17 cellular contexts compared by ENCODE assay signal in genomic region chr19:39007096-39007495, GRCh38. TPM values are rescaled to one million over a fixed set of nuclear protein-coding genes. Genes with fewer than 3 reads are reported as not detected.
A peak's percentile ranks its signal among the peaks of the same experiment; 100 is the strongest.
DNase-seq lines count a peak whose midpoint lies in the region; ATAC-seq, FAIRE-seq and TF ChIP-seq lines count a peak whose summit lies in the region.
"Had no signal": no experiment of that assay in that cellular context is flagged by ENCODE, and none has a peak within 500 bp of the region (broad histone marks: within the 10 kb centered on the region; RNA-seq: fewer than 3 reads in every experiment).

No MANE protein-coding gene starts in this region.

- H3K9me1 ChIP-seq in K562 (ENCODE audit: control insufficient read depth, insufficient read depth, low read length): no peaks in the 10 kb centered on the region

- in situ Hi-C loops in K562 (cut with MboI): no loop called here

- DNase-seq in DMS53 (lab: John Stamatoyannopoulos, UW) (peak; percentile 28), DMS53 treated with DMSO at 0.1 percent for 48 hours (lab: John Stamatoyannopoulos, UW; ENCODE audit: unreplicated experiment) (no peak), NCI-H345 treated with DMSO at 0.1 percent for 48 hours (lab: John Stamatoyannopoulos, UW; ENCODE audit: unreplicated experiment) (peak; percentile 62), K562 (ENCODE audit: extremely low read depth in 1 of 4, low spot score in 3 of 4) (no peak), kidney tubule cell (ENCODE audit: low spot score) (no peak), NCI-H2227 (lab: John Stamatoyannopoulos, UW; ENCODE audit: unreplicated experiment) (no peak)
- DNase-seq in activated naive CD4-positive, alpha-beta T cell treated with anti-CD3 and anti-CD28 coated beads, Interleukin-2, amount 50 U/mL, for 16 hours: no peak
- DNase-seq: COR-L47, HFFc6, KBM-7, NCI-H187 treated with DMSO at 0.1 percent for 48 hours, NCI-H226, PC-9 had no signal

- H3K27ac ChIP-seq in K562 (ENCODE audit: extremely low read depth, low read depth, low read length): no peak overlapping the region
- H3K27ac ChIP-seq: 22Rv1, PC-9 had no signal

- CTCF ChIA-PET in K562 (lab: Yijun Ruan, JAX; ENCODE audit: low intra/inter-chr PET ratio): no interaction called here

- no peak for TF ChIP-seq CTCF in K562 (IDR thresholded peaks at IDR 0.05 in 2 of 3, conservative IDR thresholded peaks at IDR 0.05 in 1 of 3; ENCODE audit: insufficient read depth in 2 of 3, low read depth in 1 of 3, low read length in 3 of 3)

- no peak for FAIRE-seq in K562 (lab: Jason Lieb, UNC)
- FAIRE-seq: H54 had no signal

- H3K27me3 ChIP-seq in K562 (ENCODE audit: control insufficient read depth in 2 of 2, insufficient read depth in 2 of 2, low read length in 2 of 2): peaks cover 0 to 2% of the 10 kb centered on the region in 2 experiments; a peak in 1 of 5 replicates

- no peaks in the 10 kb centered on the region for H3K9me3 ChIP-seq in K562 (replicated peaks; ENCODE audit: control insufficient read depth, insufficient read depth, low read depth, low read length)

- no peak for TF ChIP-seq POLR2A in K562 (conservative IDR thresholded peaks at IDR 0.05)

- H3K4me2 ChIP-seq in K562 (ENCODE audit: insufficient read depth, low read length): no peak overlapping the region
- H3K4me2 ChIP-seq: PC-9 had no signal

- H3K36me3 ChIP-seq in K562 (ENCODE audit: control insufficient read depth, insufficient read depth, low read length): no peaks in the 10 kb centered on the region

- no peak for TF ChIP-seq RAD21 in K562 (CRISPR knock-in tag; conservative IDR thresholded peaks at IDR 0.05 in 1 of 2, IDR thresholded peaks at IDR 0.05 in 1 of 2)

- H4K20me1 ChIP-seq in K562 (replicated peaks; ENCODE audit: control insufficient read depth, insufficient read depth, low read length): no peaks in the 10 kb centered on the region

- intact Hi-C loops in K562 (cut with micrococcal nuclease): no loop called here

- no peak overlapping the region for H3K9ac ChIP-seq in K562 (ENCODE audit: insufficient read depth in 1 of 2, low read depth in 2 of 2, low read length in 2 of 2)

- TF ChIP-seq EP300 in K562 (IDR thresholded peaks at IDR 0.05; ENCODE audit: low read length): no peak

- H3K4me3 ChIP-seq in K562: no peak overlapping the region
- H3K4me3 ChIP-seq: PC-9 had no signal

- no peak overlapping the region for H2AFZ ChIP-seq in K562 (ENCODE audit: low read depth, low read length)
- H2AFZ ChIP-seq: PC-9 had no signal

- WGBS in K562 (ENCODE audit: insufficient coverage, low coverage, missing lambda C conversion rate): 5% methylated on average over 3 of the region's 3 CpGs

- peaks cover 0 to 5% of the 10 kb centered on the region in 2 experiments; a peak in 1 of 5 replicates for H3K4me1 ChIP-seq in K562 (replicated peaks in 1 of 2; ENCODE audit: control insufficient read depth in 2 of 2, insufficient read depth in 2 of 2, low read length in 2 of 2)

- ATAC-seq in K562 (no peak), HG03108 (IDR thresholded peaks at IDR 0.05; ENCODE audit: unreplicated experiment) (no peak)

- H3K79me2 ChIP-seq in K562 (ENCODE audit: control insufficient read depth, insufficient read depth, low read length): no peaks in the 10 kb centered on the region

- no TSS peak for BruUV-seq in K562 (replicated peaks; lab: Mats Ljungman, UMichigan)

- POLR2A ChIA-PET in K562 (lab: Yijun Ruan, JAX): no interaction called here

TF ChIP-seq in K562, 482 proteins besides CTCF, POLR2A, EP300 and RAD21:
- no peak for TF ChIP-seq CTCFL (IDR thresholded peaks at IDR 0.05; ENCODE audit: borderline replicate concordance, insufficient read depth, low read depth, low read length, poor library complexity, severe bottlenecking)
- TF ChIP-seq TARDBP (IDR thresholded peaks at IDR 0.05): no peak
- TF ChIP-seq ZNF655 (CRISPR knock-in tag; IDR thresholded peaks at IDR 0.05): no peak
- TF ChIP-seq ZNF384 (IDR thresholded peaks at IDR 0.05; ENCODE audit: low read depth, low read length): 0 out of 2 replicates have a peak, but pooled peaks have one; percentile 18

RNA-seq across cellular contexts. Expression of gene FBXO27, which starts 25.3 kb away (rescaled TPM):
- total RNA-seq in K562 (2011; cell fraction: chromatin; rRNA removed; ENCODE audit: low replicate concordance): 2.8 and 7.1 TPM in 2 replicates
- 5.2 and 5.3 TPM in 2 replicates for total RNA-seq in K562 (2011; cell fraction: nucleolus; rRNA removed)
- 1.9 and 6.1 TPM in 2 replicates for total RNA-seq in K562 (2011; cell fraction: nucleoplasm; rRNA removed)
- total RNA-seq in K562 (2014; rRNA removed): 3.7 and 9.0 TPM in 2 replicates
- 3.9 and 5.9 TPM in 2 replicates for total RNA-seq in K562 (2014; rRNA removed; fragmentation: Illumina TruSeq; extraction: Trizol)
- 5.0 and 5.6 TPM in 2 replicates for total RNA-seq in K562 (2015; rRNA removed; fragmentation: Illumina TruSeq; extraction: Trizol)
- 8.0 and 8.9 TPM in 2 replicates for total RNA-seq in K562 (2021)
- 6.3 and 12.6 TPM in 2 replicates for polyA plus RNA-seq in K562 (2011; rRNA removed)
- 16.7 and 23.5 TPM in 2 replicates for polyA plus RNA-seq in K562 (2011; cell fraction: cytosol; rRNA removed)
- polyA plus RNA-seq in K562 (2011; cell fraction: nucleus; rRNA removed): 5.5 and 8.1 TPM in 2 replicates
- polyA plus RNA-seq in K562 (2012): 3.7 and 6.1 TPM in 2 replicates
- 5.8 and 11.0 TPM in 2 replicates for polyA plus RNA-seq in K562 (2014; fragmentation: Illumina TruSeq; extraction: Trizol)
- polyA plus RNA-seq in K562 (2014; fragmentation: Nextera tagmentation; extraction: Ambion mirVana): 1 to 10 TPM; 1.8 to 2.6 TPM
- polyA plus RNA-seq in K562 (2014; rRNA removed): 6.3 and 7.9 TPM in 2 replicates
- 7.2 and 12.8 TPM in 2 replicates for polyA minus RNA-seq in K562 (2011; rRNA and poly(A)+ RNA removed)
- polyA minus RNA-seq in K562 (2011; cell fraction: cytosol; rRNA and poly(A)+ RNA removed): 5.6 and 7.3 TPM in 2 replicates
- 2.0 and 2.2 TPM in 2 replicates for polyA minus RNA-seq in K562 (2011; cell fraction: nucleus; rRNA and poly(A)+ RNA removed)
- total RNA-seq: T-helper 1 cell treated with Interleukin-12 subunit alpha and Interleukin-12 subunit beta and Interleukin-4 antibody, amounts not matched to agents 30 ng/mL and 1 ng/mL, for 36 hours had no signal

RNA-seq across cellular contexts. Expression of gene FBXO17, which starts 31.6 kb away (rescaled TPM):
- total RNA-seq in K562 (2011; cell fraction: chromatin; rRNA removed; ENCODE audit: low replicate concordance): 34.4 and 55.5 TPM in 2 replicates
- 36.2 and 40.0 TPM in 2 replicates for total RNA-seq in K562 (2011; cell fraction: nucleolus; rRNA removed)
- 47.3 and 49.4 TPM in 2 replicates for total RNA-seq in K562 (2011; cell fraction: nucleoplasm; rRNA removed)
- total RNA-seq in K562 (2014; rRNA removed): 20.3 and 22.2 TPM in 2 replicates
- 8.8 and 12.2 TPM in 2 replicates for total RNA-seq in K562 (2014; rRNA removed; fragmentation: Illumina TruSeq; extraction: Trizol)
- total RNA-seq in K562 (2015; rRNA removed; fragmentation: Illumina TruSeq; extraction: Trizol): 13.9 and 14.3 TPM in 2 replicates
- 25.0 and 27.1 TPM in 2 replicates for total RNA-seq in K562 (2021)
- polyA plus RNA-seq in K562 (2011; rRNA removed): 19.0 and 26.6 TPM in 2 replicates
- 17.3 and 30.3 TPM in 2 replicates for polyA plus RNA-seq in K562 (2011; cell fraction: cytosol; rRNA removed)
- 48.1 and 51.6 TPM in 2 replicates for polyA plus RNA-seq in K562 (2011; cell fraction: nucleus; rRNA removed)
- polyA plus RNA-seq in K562 (2012): 26.6 and 27.5 TPM in 2 replicates
- polyA plus RNA-seq in K562 (2014; fragmentation: Illumina TruSeq; extraction: Trizol): 20.1 and 24.9 TPM in 2 replicates
- polyA plus RNA-seq in K562 (2014; fragmentation: Nextera tagmentation; extraction: Ambion mirVana): 1 to 10 TPM; 4.1 to 4.9 TPM
- polyA plus RNA-seq in K562 (2014; rRNA removed): 19.9 and 21.9 TPM in 2 replicates
- 7.0 and 8.0 TPM in 2 replicates for polyA minus RNA-seq in K562 (2011; rRNA and poly(A)+ RNA removed)
- polyA minus RNA-seq in K562 (2011; cell fraction: cytosol; rRNA and poly(A)+ RNA removed): 7.3 and 10.3 TPM in 2 replicates
- polyA minus RNA-seq in K562 (2011; cell fraction: nucleus; rRNA and poly(A)+ RNA removed): 11.4 and 13.1 TPM in 2 replicates
- total RNA-seq: T-helper 1 cell treated with Interleukin-12 subunit alpha and Interleukin-12 subunit beta and Interleukin-4 antibody, amounts not matched to agents 30 ng/mL and 1 ng/mL, for 36 hours had no signal

Comparison
In these comparisons a context has a peak if more than half of its experiments do, and no peak if none do; other contexts are left out.
1. DNase-seq: peak in DMS53 (single experiment) and NCI-H345 treated with DMSO at 0.1 percent for 48 hours (single experiment); none in DMS53 treated with DMSO at 0.1 percent for 48 hours (single experiment), K562 (0 of 4), kidney tubule cell (single experiment), NCI-H2227 (single experiment) and activated naive CD4-positive, alpha-beta T cell treated with anti-CD3 and anti-CD28 coated beads, Interleukin-2, amount 50 U/mL, for 16 hours (single experiment).